Comparison of ENCODE assay signal across 1 cellular context in genomic region chr15:41961014-41961518, GRCh38.
TF ChIP-seq lines count a peak whose summit lies in the region.

No MANE protein-coding gene starts in this region.

TF ChIP-seq in HepG2, 621 proteins besides CTCF, POLR2A, EP300 and RAD21 (continued from another document and continues in another):
- TF ChIP-seq ATF2 (CRISPR knock-in tag; IDR thresholded peaks at IDR 0.05) (peak; percentile 96), U2AF1 (optimal IDR thresholded peaks at IDR 0.05; ENCODE audit: low read depth, low read length) (no peak), MLLT10 (CRISPR knock-in tag; IDR thresholded peaks at IDR 0.05) (no peak), ZBTB40 (IDR thresholded peaks at IDR 0.05) (no peak), ZBTB40 (CRISPR knock-in tag; IDR thresholded peaks at IDR 0.05) (no peak), CERS6 (CRISPR knock-in tag; IDR thresholded peaks at IDR 0.05) (no peak), ZBTB21 (CRISPR knock-in tag; IDR thresholded peaks at IDR 0.05) (peak; percentile 19; the same call in 1 of the 2 replicates), ISL2 (CRISPR knock-in tag; IDR thresholded peaks at IDR 0.05) (0 out of 2 replicates have a peak, but pooled peaks have one; percentile 29), ARID5B (CRISPR knock-in tag; IDR thresholded peaks at IDR 0.05) (peak; percentile 67), JUN (CRISPR knock-in tag; IDR thresholded peaks at IDR 0.05) (peak; percentile 86), AHDC1 (CRISPR knock-in tag; IDR thresholded peaks at IDR 0.05; ENCODE audit: borderline replicate concordance) (peak; percentile 73; the same call in 1 of the 2 replicates), HNF1A (IDR thresholded peaks at IDR 0.05; ENCODE audit: low read depth) (0 out of 2 replicates have a peak, but pooled peaks have one; percentile 45), HNF1A (CRISPR knock-in tag; IDR thresholded peaks at IDR 0.05; ENCODE audit: borderline replicate concordance) (peak; percentile 50; the same call in 1 of the 2 replicates), ATF4 (CRISPR knock-in tag; IDR thresholded peaks at IDR 0.05) (peak in 1 of 2 experiments; percentile 50; a peak in 1 of 4 replicates), ATF7 (IDR thresholded peaks at IDR 0.05) (peak; percentile 94), ATF7 (CRISPR knock-in tag; IDR thresholded peaks at IDR 0.05) (peak; percentile 72; the same call in 1 of the 2 replicates), ZNF124 (CRISPR knock-in tag; IDR thresholded peaks at IDR 0.05) (no peak), FOXA3 (CRISPR knock-in tag; IDR thresholded peaks at IDR 0.05) (peak; percentile 63), MED8 (CRISPR knock-in tag; IDR thresholded peaks at IDR 0.05; ENCODE audit: insufficient replicate concordance) (no peak), ZNF280B (CRISPR knock-in tag; IDR thresholded peaks at IDR 0.05; ENCODE audit: borderline replicate concordance) (no peak), RNF2 (conservative IDR thresholded peaks at IDR 0.05; ENCODE audit: low read depth) (no peak)
